Comparison of ENCODE assay signal across 1 cellular context in the genomic region with DNA sequence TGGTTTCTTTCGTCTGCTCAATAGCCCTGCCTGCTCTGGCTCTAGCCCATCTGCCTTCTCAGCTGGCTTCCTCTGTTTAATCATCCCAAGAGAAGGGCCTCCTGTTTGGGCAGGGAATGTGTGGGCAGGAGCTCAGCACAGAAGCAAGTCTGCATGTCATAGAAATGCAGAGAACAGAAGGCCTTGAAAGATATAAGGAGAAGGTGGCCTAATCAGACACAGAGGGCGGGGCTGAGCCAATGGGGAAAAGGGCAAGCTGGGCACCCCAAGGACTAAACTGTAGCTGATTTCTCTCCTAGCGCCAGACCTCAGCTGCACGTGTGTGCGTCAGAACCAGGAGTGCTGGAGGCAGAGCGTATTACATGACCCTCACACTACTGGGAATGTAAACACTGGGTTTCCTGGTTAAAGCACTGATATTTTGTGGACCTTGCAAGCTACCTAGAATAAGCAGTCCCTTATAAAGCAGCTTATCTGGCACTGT.
A peak's percentile ranks its signal among the peaks of the same experiment; 100 is the strongest.
TF ChIP-seq lines count a peak whose summit lies in the region.

No MANE protein-coding gene starts in this region.

TF ChIP-seq in IMR-90, 13 proteins besides CTCF, POLR2A, EP300 and RAD21:
- TF ChIP-seq RCOR1 (IDR thresholded peaks at IDR 0.05; ENCODE audit: insufficient replicate concordance, low read length) (peak; percentile 67), SMC3 (IDR thresholded peaks at IDR 0.05; ENCODE audit: low read depth, low read length) (no peak), MXI1 (IDR thresholded peaks at IDR 0.05; ENCODE audit: borderline replicate concordance, low read depth, low read length) (peak; percentile 54; the same call in 1 of the 2 replicates), MAZ (IDR thresholded peaks at IDR 0.05; ENCODE audit: borderline replicate concordance, low read depth, low read length) (no peak), BHLHE40 (IDR thresholded peaks at IDR 0.05; ENCODE audit: low read depth, low read length) (peak; percentile 99), FOS (IDR thresholded peaks at IDR 0.05; ENCODE audit: low read depth, low read length) (no peak), CEBPB (IDR thresholded peaks at IDR 0.05; ENCODE audit: low read depth, low read length) (no peak), MAFK (IDR thresholded peaks at IDR 0.05; ENCODE audit: low read depth, low read length) (no peak), NFE2L2 (IDR thresholded peaks at IDR 0.05; ENCODE audit: low read depth, low read length) (no peak), RFX5 (IDR thresholded peaks at IDR 0.05; ENCODE audit: low read depth, low read length) (no peak), CHD1 (IDR thresholded peaks at IDR 0.05; ENCODE audit: low read depth, low read length) (no peak)
- TF ChIP-seq, protein P1, sequence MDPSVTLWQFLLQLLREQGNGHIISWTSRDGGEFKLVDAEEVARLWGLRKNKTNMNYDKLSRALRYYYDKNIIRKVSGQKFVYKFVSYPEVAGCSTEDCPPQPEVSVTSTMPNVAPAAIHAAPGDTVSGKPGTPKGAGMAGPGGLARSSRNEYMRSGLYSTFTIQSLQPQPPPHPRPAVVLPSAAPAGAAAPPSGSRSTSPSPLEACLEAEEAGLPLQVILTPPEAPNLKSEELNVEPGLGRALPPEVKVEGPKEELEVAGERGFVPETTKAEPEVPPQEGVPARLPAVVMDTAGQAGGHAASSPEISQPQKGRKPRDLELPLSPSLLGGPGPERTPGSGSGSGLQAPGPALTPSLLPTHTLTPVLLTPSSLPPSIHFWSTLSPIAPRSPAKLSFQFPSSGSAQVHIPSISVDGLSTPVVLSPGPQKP (IDR thresholded peaks at IDR 0.05; ENCODE audit: borderline replicate concordance, low read depth, low read length) = no peak
- TF ChIP-seq, protein P2, sequence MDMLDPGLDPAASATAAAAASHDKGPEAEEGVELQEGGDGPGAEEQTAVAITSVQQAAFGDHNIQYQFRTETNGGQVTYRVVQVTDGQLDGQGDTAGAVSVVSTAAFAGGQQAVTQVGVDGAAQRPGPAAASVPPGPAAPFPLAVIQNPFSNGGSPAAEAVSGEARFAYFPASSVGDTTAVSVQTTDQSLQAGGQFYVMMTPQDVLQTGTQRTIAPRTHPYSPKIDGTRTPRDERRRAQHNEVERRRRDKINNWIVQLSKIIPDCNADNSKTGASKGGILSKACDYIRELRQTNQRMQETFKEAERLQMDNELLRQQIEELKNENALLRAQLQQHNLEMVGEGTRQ (IDR thresholded peaks at IDR 0.05; ENCODE audit: low read depth, low read length) = 0 out of 2 replicates have a peak, but pooled peaks have one; percentile 10
